Comparison of ENCODE assay signal across 2 cellular contexts in the genomic region with DNA sequence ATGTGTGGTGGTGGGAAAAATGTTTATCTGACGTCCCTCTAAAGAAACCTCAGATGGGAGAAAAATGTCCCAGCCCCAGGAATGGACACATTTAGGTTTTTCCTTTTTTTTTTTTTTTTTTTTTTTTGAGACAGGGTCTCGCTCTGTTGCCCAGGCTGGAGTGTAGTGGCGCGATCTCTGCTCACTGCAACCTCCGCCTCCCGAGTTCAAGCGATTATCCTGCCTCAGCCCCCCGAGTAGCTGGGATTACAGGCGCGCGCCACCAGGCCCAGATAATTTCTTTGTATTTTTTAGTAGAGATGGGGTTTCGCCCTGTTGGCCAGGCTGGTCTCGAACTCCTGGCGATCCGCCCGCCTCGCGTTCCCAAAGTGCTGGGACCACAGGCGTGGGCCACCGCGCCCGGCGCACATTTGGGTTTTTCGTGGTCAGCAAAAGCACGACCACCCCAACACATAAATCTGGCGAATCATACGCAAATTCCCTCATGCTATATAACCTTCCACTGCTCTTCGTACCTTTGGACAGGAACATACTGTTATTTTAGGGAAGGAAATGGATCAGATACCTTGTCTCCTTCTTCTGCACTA.
TF ChIP-seq lines count a peak whose summit lies in the region.

No MANE protein-coding gene starts in this region.

TF ChIP-seq in Ishikawa, 13 proteins besides CTCF, POLR2A, EP300 and RAD21:
- TF ChIP-seq NFIC (IDR thresholded peaks at IDR 0.05), result 0 out of 2 replicates have a peak, but pooled peaks have one; percentile 3

TF ChIP-seq in GM12878, 131 proteins besides CTCF, POLR2A, EP300 and RAD21:
- TF ChIP-seq LARP7 (IDR thresholded peaks at IDR 0.05), result 0 out of 2 replicates have a peak, but pooled peaks have one; percentile 3
- 0 out of 2 replicates have a peak, but pooled peaks have one; percentile 8 for TF ChIP-seq NFIC (IDR thresholded peaks at IDR 0.05; ENCODE audit: low read depth, low read length)
- 0 out of 2 replicates have a peak, but pooled peaks have one; percentile 7 for TF ChIP-seq SMC3 (IDR thresholded peaks at IDR 0.05; ENCODE audit: borderline replicate concordance, low read length)
- peak in 1 of 2 experiments; percentile 19; a peak in 2 of 4 replicates for TF ChIP-seq IKZF2 (IDR thresholded peaks at IDR 0.05)
